Comparison of ENCODE assay signal across 18 cellular contexts in genomic region chr17:43477832-43478634, GRCh38. TPM values are rescaled to one million over a fixed set of nuclear protein-coding genes. Genes with fewer than 3 reads are reported as not detected.
A peak's percentile ranks its signal among the peaks of the same experiment; 100 is the strongest.
DNase-seq lines count a peak whose midpoint lies in the region; ATAC-seq, FAIRE-seq and TF ChIP-seq lines count a peak whose summit lies in the region.
"Had no signal": no experiment of that assay in that cellular context is flagged by ENCODE, and none has a peak within 500 bp of the region (broad histone marks: within the 10 kb centered on the region; RNA-seq: fewer than 3 reads in every experiment).

No MANE protein-coding gene starts in this region.

- H3K27ac Mint-ChIP-seq in neural progenitor cell = no peak overlapping the region
- H3K27ac Mint-ChIP-seq: stimulated activated naive CD8-positive, alpha-beta T cell treated with anti-CD3 and anti-CD28 coated beads, Interleukin-15, Interleukin-2, amounts not matched to agents 100 ng/mL and 50 ng/mL, for 24 hours had no signal

- in situ Hi-C loops in GM23248 (cut with MboI) = no loop called here
- in situ Hi-C loops in GM12878 (cut with MboI) = no loop called here

- H3K4me1 ChIP-seq in GM23248 (ENCODE audit: insufficient read depth) (peaks cover 12% of the 10 kb centered on the region), GM12878 (ENCODE audit: control insufficient read depth, insufficient read depth, low read length) (peaks cover 2% of the 10 kb centered on the region; the same call in 1 of the 2 replicates), neural progenitor cell (no peaks in the 10 kb centered on the region), ovary (ENCODE audit: insufficient read depth) (peaks cover 5% of the 10 kb centered on the region)
- H3K4me1 ChIP-seq: uterus had no signal

- intact Hi-C loops in GM12878 (cut with micrococcal nuclease; ENCODE audit: unreplicated experiment) = loop anchor here (5.0 kb wide), 1 partner anchor 71 kb away; no protein-coding TSS in a partner anchor
- intact Hi-C loops in ovary (cut with DNase I) = no loop called here

- H4K20me1 ChIP-seq in GM23248 (ENCODE audit: insufficient read depth) (no peaks in the 10 kb centered on the region), GM12878 (ENCODE audit: control insufficient read depth, insufficient read depth) (no peaks in the 10 kb centered on the region), neural progenitor cell (ENCODE audit: low read depth) (no peaks in the 10 kb centered on the region)

- H3K9me3 ChIP-seq in GM23248 (ENCODE audit: low read depth) (no peaks in the 10 kb centered on the region), GM12878 (replicated peaks; ENCODE audit: control insufficient read depth, insufficient read depth, low read length) (no peaks in the 10 kb centered on the region), neural progenitor cell (ENCODE audit: low read depth) (no peaks in the 10 kb centered on the region), ovary (no peaks in the 10 kb centered on the region)
- H3K9me3 ChIP-seq: heart left ventricle, uterus had no signal

- H3K9ac ChIP-seq in GM23248 = peak overlapping the region; percentile 27; the same call in 1 of the 2 replicates
- no peak overlapping the region for H3K9ac ChIP-seq in GM12878 (ENCODE audit: control insufficient read depth, insufficient read depth, low read length)
- H3K9ac ChIP-seq in neural progenitor cell = no peak overlapping the region

- H3K4me3 ChIP-seq in GM23248 (no peak overlapping the region), GM12878 (no peak overlapping the region), neural progenitor cell (no peak overlapping the region), ovary (no peak overlapping the region)
- H3K4me3 ChIP-seq: heart left ventricle, uterus had no signal

- H3K27me3 ChIP-seq in GM23248 (replicated peaks; ENCODE audit: insufficient read depth) (no peaks in the 10 kb centered on the region), GM12878 (replicated peaks in 1 of 2; ENCODE audit: control insufficient read depth in 2 of 2, insufficient read depth in 2 of 2, low read length in 1 of 2) (no peaks in the 10 kb centered on the region), neural progenitor cell (no peaks in the 10 kb centered on the region), ovary (no peaks in the 10 kb centered on the region)
- H3K27me3 ChIP-seq: heart left ventricle, uterus had no signal

- peaks cover 6% of the 10 kb centered on the region for H3K27me3 Mint-ChIP-seq in neural progenitor cell (ENCODE audit: insufficient read depth, low read depth)
- H3K27me3 Mint-ChIP-seq: stimulated activated naive CD8-positive, alpha-beta T cell treated with anti-CD3 and anti-CD28 coated beads, Interleukin-15, Interleukin-2, amounts not matched to agents 100 ng/mL and 50 ng/mL, for 24 hours had no signal

- no peak overlapping the region for H3K4me2 ChIP-seq in GM23248 (ENCODE audit: unreplicated experiment)
- H3K4me2 ChIP-seq in GM12878 (ENCODE audit: control insufficient read depth, insufficient read depth) = no peak overlapping the region
- H3K4me2 ChIP-seq in neural progenitor cell = no peak overlapping the region

- no peak for TF ChIP-seq CTCF in GM12878 (IDR thresholded peaks at IDR 0.05 in 2 of 3, conservative IDR thresholded peaks at IDR 0.05 in 1 of 3; ENCODE audit: control insufficient read depth in 2 of 3, extremely low read depth in 1 of 3, insufficient read depth in 1 of 3, low read depth in 3 of 3, low read length in 3 of 3)
- TF ChIP-seq CTCF in neural progenitor cell (IDR thresholded peaks at IDR 0.05) = no peak
- TF ChIP-seq CTCF in ovary (IDR thresholded peaks at IDR 0.05) = no peak

- BruUV-seq in GM12878 (replicated peaks; lab: Mats Ljungman, UMichigan) = no TSS peak

- H3K27ac ChIP-seq in GM23248 = 0 out of 2 replicates have a peak overlapping the region, but pooled peaks have one; percentile 9
- H3K27ac ChIP-seq in GM12878 (ENCODE audit: control insufficient read depth, insufficient read depth) = no peak overlapping the region
- no peak overlapping the region for H3K27ac ChIP-seq in neural progenitor cell
- H3K27ac ChIP-seq in ovary = no peak overlapping the region
- H3K27ac ChIP-seq: uterus had no signal

- H3K4me3 Mint-ChIP-seq in neural progenitor cell = no peak overlapping the region
- H3K4me3 Mint-ChIP-seq: stimulated activated naive CD8-positive, alpha-beta T cell treated with anti-CD3 and anti-CD28 coated beads, Interleukin-15, Interleukin-2, amounts not matched to agents 100 ng/mL and 50 ng/mL, for 24 hours had no signal

- POLR2A ChIA-PET in GM12878 (lab: Charles Lee) = no interaction called here

- no peaks in the 10 kb centered on the region for H3K79me2 ChIP-seq in GM23248 (ENCODE audit: insufficient read depth)
- H3K79me2 ChIP-seq in GM12878 (ENCODE audit: control insufficient read depth, insufficient read depth, low read length) = no peaks in the 10 kb centered on the region
- no peaks in the 10 kb centered on the region for H3K79me2 ChIP-seq in neural progenitor cell (ENCODE audit: low read depth)

- TF ChIP-seq POLR2A in GM12878 (IDR thresholded peaks at IDR 0.05; ENCODE audit: low read depth, low read length) = no peak
- TF ChIP-seq POLR2A in ovary (IDR thresholded peaks at IDR 0.05) = no peak

- SMC1A ChIA-PET in GM12878 (lab: Charles Lee; ENCODE audit: uncharacterized antibody, unreplicated experiment) = no interaction called here

- no peak for FAIRE-seq in GM12878 (lab: Jason Lieb, UNC)

- no peaks in the 10 kb centered on the region for H3K9me3 Mint-ChIP-seq in neural progenitor cell
- H3K9me3 Mint-ChIP-seq: stimulated activated naive CD8-positive, alpha-beta T cell treated with anti-CD3 and anti-CD28 coated beads, Interleukin-15, Interleukin-2, amounts not matched to agents 100 ng/mL and 50 ng/mL, for 24 hours had no signal

- DNase-seq in GM23248 = peak; percentile 57
- peak; percentile 97 for DNase-seq in NCI-H2227 (lab: John Stamatoyannopoulos, UW; ENCODE audit: unreplicated experiment)
- DNase-seq in GM12878 (ENCODE audit: low read depth, low spot score) = no peak
- no peak for DNase-seq in neural progenitor cell (ENCODE audit: low spot score)
- no peak for DNase-seq in ureter (ENCODE audit: low spot score)
- DNase-seq in HT-29 (ENCODE audit: low spot score) = no peak
- DNase-seq in ovary = no peak
- DNase-seq: activated gamma-delta T cell, C1 segment of cervical spinal cord, DND-41, erythroblast, heart left ventricle, islet precursor cell, NCI-H2029 treated with DMSO at 0.1 percent for 48 hours, uterus had no signal

- CTCF ChIA-PET in GM12878 (lab: Yijun Ruan, JAX) = interaction anchor here (0.6 to 2.4 kb wide), 2 partner anchors 34 to 85 kb away, joined by 3 to 16 read pairs; no protein-coding TSS in a partner anchor

- peak overlapping the region; percentile 73 for H2AFZ ChIP-seq in GM23248
- peak overlapping the region; percentile 16; the same call in 1 of the 2 replicates for H2AFZ ChIP-seq in GM12878 (ENCODE audit: control insufficient read depth, low read depth, low read length)
- H2AFZ ChIP-seq in neural progenitor cell (replicated peaks) = peak overlapping the region; percentile 31

- H3K36me3 Mint-ChIP-seq in neural progenitor cell = no peaks in the 10 kb centered on the region

- H3F3A ChIP-seq in GM23248 (ENCODE audit: insufficient read depth) (peaks cover 6% of the 10 kb centered on the region; the same call in 1 of the 2 replicates), neural progenitor cell (ENCODE audit: low read depth) (no peaks in the 10 kb centered on the region)

- ATAC-seq in GM12878 = no peak
- no peak for ATAC-seq in GM18519 (IDR thresholded peaks at IDR 0.05; ENCODE audit: low FRiP score, unreplicated experiment)
- ATAC-seq: SK-N-SH treated with all-trans-retinoic acid at 6 μM for 48 hours had no signal

- H3K9me2 ChIP-seq in GM23248 (ENCODE audit: insufficient read depth) = no peaks in the 10 kb centered on the region

- H3K36me3 ChIP-seq in GM23248 (ENCODE audit: low read depth) (no peaks in the 10 kb centered on the region), GM12878 (ENCODE audit: control insufficient read depth in 2 of 2, insufficient read depth in 2 of 2, low read length in 1 of 2) (no peaks in the 10 kb centered on the region), neural progenitor cell (no peaks in the 10 kb centered on the region), ovary (no peaks in the 10 kb centered on the region)
- H3K36me3 ChIP-seq: heart left ventricle, uterus had no signal

- H3K4me1 Mint-ChIP-seq in neural progenitor cell = peaks cover 12% of the 10 kb centered on the region

- RAD21 ChIA-PET in GM12878 (lab: Charles Lee; ENCODE audit: unreplicated experiment) = no interaction called here

- TF ChIP-seq EP300 in GM12878 (IDR thresholded peaks at IDR 0.05; ENCODE audit: borderline replicate concordance in 1 of 2, control insufficient read depth in 1 of 2, low read depth in 2 of 2, low read length in 2 of 2) = no peak
- no peak for TF ChIP-seq EP300 in ovary (IDR thresholded peaks at IDR 0.05)

- WGBS in GM23248 (ENCODE audit: low coverage in 1 of 2, low lambda C conversion rate in 2 of 2, missing lambda C conversion rate in 2 of 2), 2 experiments = 27 to 31% methylated on average over 9 of the region's 9 CpGs
- 42% methylated on average over 9 of the region's 9 CpGs for WGBS in GM12878 (ENCODE audit: insufficient coverage, insufficient replicate concordance, low lambda C conversion rate, missing lambda C conversion rate)
- 62 to 72% (median 70%) methylated on average over 9 of the region's 9 CpGs for WGBS in ovary, 3 donors

- no peak for TF ChIP-seq RAD21 in GM12878 (IDR thresholded peaks at IDR 0.05; ENCODE audit: insufficient read depth, low read depth, low read length)

RNA-seq across cellular contexts. Expression of gene DHX8, which starts 5.7 kb away (rescaled TPM):
- total RNA-seq in GM23248 (2014; rRNA removed; shearing (Covaris generic)) = 27.3 and 33.1 TPM in 2 replicates
- 34.4 and 39.0 TPM in 2 replicates for polyA plus RNA-seq in GM23248 (2016; fragmentation: Nextera tagmentation; extraction: Ambion mirVana)
- total RNA-seq in GM12878 (2013; cell fraction: nucleolus; rRNA removed) = 34.6 and 38.9 TPM in 2 replicates
- 42.9 and 43.2 TPM in 2 replicates for total RNA-seq in GM12878 (2014; rRNA removed)
- 32.5 and 33.1 TPM in 2 replicates for total RNA-seq in GM12878 (2014; rRNA removed; fragmentation: Illumina TruSeq; extraction: Trizol)
- 47.5 and 49.9 TPM in 2 replicates for total RNA-seq in GM12878 (2021)
- 10.8 TPM for polyA plus RNA-seq in GM12878 (2011; ENCODE audit: low read depth)
- 24.5 and 30.2 TPM in 2 replicates for polyA plus RNA-seq in GM12878 (2011; rRNA removed)
- 29.9 and 32.6 TPM in 2 replicates for polyA plus RNA-seq in GM12878 (2011; cell fraction: cytosol; rRNA removed)
- 25.1 and 34.2 TPM in 2 replicates for polyA plus RNA-seq in GM12878 (2011; cell fraction: nucleus; rRNA removed)
- 17.1 and 18.4 TPM in 2 replicates for polyA plus RNA-seq in GM12878 (2012)
- polyA plus RNA-seq in GM12878 (2014; fragmentation: Illumina TruSeq; extraction: Trizol) = 35.6 and 38.3 TPM in 2 replicates
- 10 to 100 TPM; 27.6 to 31.6 TPM for polyA plus RNA-seq in GM12878 (2014; fragmentation: Nextera tagmentation; extraction: Ambion mirVana)
- 29.0 and 30.9 TPM in 2 replicates for polyA plus RNA-seq in GM12878 (2014; rRNA removed)
- 10 to 100 TPM; 48.4 to 50.4 TPM for polyA plus RNA-seq in GM12878 (2016; fragmentation: Nextera tagmentation; extraction: Ambion mirVana)
- 65.0 and 66.4 TPM in 2 replicates for polyA minus RNA-seq in GM12878 (2011; rRNA and poly(A)+ RNA removed)
- 18.6 and 21.3 TPM in 2 replicates for polyA minus RNA-seq in GM12878 (2011; cell fraction: cytosol; rRNA and poly(A)+ RNA removed)
- 13.7 and 25.2 TPM in 2 replicates for polyA minus RNA-seq in GM12878 (2011; cell fraction: nucleus; rRNA and poly(A)+ RNA removed)
- 46.8 and 134 TPM in 2 replicates for total RNA-seq in neural progenitor cell (ENCODE audit: low replicate concordance)
- total RNA-seq in ureter = 58.6 TPM
- 28.2 and 33.8 TPM in 2 replicates for total RNA-seq in HT-29 (2014; rRNA removed; shearing (Covaris generic))
- 10 to 100 TPM; 15.9 to 55.1 (median 37.3) TPM for total RNA-seq in ovary
- 10 to 100 TPM; 14.6 to 35.4 TPM for polyA plus RNA-seq in ovary

Comparison
In these comparisons a context has a peak if more than half of its experiments do, and no peak if none do; other contexts are left out.
1. DNase-seq: peak in GM23248 (single experiment) and NCI-H2227 (single experiment); none in GM12878 (single experiment), neural progenitor cell (single experiment), ureter (single experiment), HT-29 (single experiment) and ovary (0 of 5).
2. H2AFZ ChIP-seq: peak in every context shown above with its lines; median percentile 73 in GM23248; 31 in neural progenitor cell; 16 in GM12878.